Comparison of ENCODE assay signal across 12 cellular contexts in the genomic region with DNA sequence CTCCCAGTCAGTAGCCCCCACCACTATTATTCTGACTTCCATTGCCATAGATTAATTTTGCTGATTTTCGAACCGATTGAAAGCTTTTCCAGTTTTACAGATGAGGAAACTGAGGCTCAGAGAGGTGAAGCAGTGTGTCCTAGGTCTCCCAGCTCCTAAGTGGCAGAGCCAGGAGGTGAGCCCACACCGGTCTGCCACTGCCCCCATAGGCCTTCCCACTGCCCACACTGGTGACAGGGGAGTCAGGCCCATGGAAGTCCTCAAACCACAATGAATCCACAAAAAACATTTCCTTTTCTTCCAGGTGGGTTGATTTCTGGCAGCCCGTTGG. TPM values are rescaled to one million over a fixed set of nuclear protein-coding genes. Genes with fewer than 3 reads are reported as not detected.
A peak's percentile ranks its signal among the peaks of the same experiment; 100 is the strongest.
DNase-seq lines count a peak whose midpoint lies in the region; ATAC-seq and TF ChIP-seq lines count a peak whose summit lies in the region.
"Had no signal": no experiment of that assay in that cellular context is flagged by ENCODE, and none has a peak within 500 bp of the region (broad histone marks: within the 10 kb centered on the region; RNA-seq: fewer than 3 reads in every experiment).

No MANE protein-coding gene starts in this region.

- H3K36me3 Mint-ChIP-seq in MCF 10A (ENCODE audit: insufficient read depth, unreplicated experiment) = peaks cover 54% of the 10 kb centered on the region
- H3K36me3 Mint-ChIP-seq in stimulated activated effector memory CD8-positive, alpha-beta T cell treated with anti-CD3 and anti-CD28 coated beads, Interleukin-12 subunit alpha, Interleukin-12 subunit beta, amount 100 ng/mL, for 72 hours = peaks cover 17% of the 10 kb centered on the region
- H3K36me3 Mint-ChIP-seq in activated naive CD8-positive, alpha-beta T cell treated with anti-CD3 and anti-CD28 coated beads, Interleukin-2, amount 50 U/mL, for 24 hours (ENCODE audit: low read depth) = no peaks in the 10 kb centered on the region

- TF ChIP-seq CTCF in HEK293 (tag by site-specific recombination; IDR thresholded peaks at IDR 0.05) (no peak), MCF 10A (IDR thresholded peaks at IDR 0.05; ENCODE audit: unreplicated experiment) (no peak), left lung (IDR thresholded peaks at IDR 0.05) (no peak)

- H3K4me1 ChIP-seq in HEK293 (ENCODE audit: control insufficient read depth, insufficient read depth, low read length) (peaks cover 14% of the 10 kb centered on the region; the same call in 1 of the 2 replicates), left lung (peaks cover 38 to 67% of the 10 kb centered on the region in 2 donors)

- H3K27ac ChIP-seq in HEK293 (ENCODE audit: extremely low read depth, low read depth, low read length) (peak overlapping the region; percentile 67), left lung (peak overlapping the region; percentile 68 to 83)
- H3K27ac ChIP-seq: SK-N-MC had no signal

- BruUV-seq in MCF 10A (replicated peaks; lab: Mats Ljungman, UMichigan) = no TSS peak

- H3K4me1 Mint-ChIP-seq in MCF 10A (ENCODE audit: insufficient read depth, unreplicated experiment) = peaks cover 75% of the 10 kb centered on the region
- H3K4me1 Mint-ChIP-seq in stimulated activated effector memory CD8-positive, alpha-beta T cell treated with anti-CD3 and anti-CD28 coated beads, Interleukin-12 subunit alpha, Interleukin-12 subunit beta, amount 100 ng/mL, for 72 hours = peaks cover 18% of the 10 kb centered on the region
- H3K4me1 Mint-ChIP-seq in activated naive CD8-positive, alpha-beta T cell treated with anti-CD3 and anti-CD28 coated beads, Interleukin-2, amount 50 U/mL, for 24 hours = peaks cover 8% of the 10 kb centered on the region

- peak overlapping the region; percentile 98 for H3K27ac Mint-ChIP-seq in MCF 10A (ENCODE audit: low read depth, unreplicated experiment)
- peak overlapping the region; percentile 0 for H3K27ac Mint-ChIP-seq in stimulated activated effector memory CD8-positive, alpha-beta T cell treated with anti-CD3 and anti-CD28 coated beads, Interleukin-12 subunit alpha, Interleukin-12 subunit beta, amount 100 ng/mL, for 72 hours
- H3K27ac Mint-ChIP-seq in activated naive CD8-positive, alpha-beta T cell treated with anti-CD3 and anti-CD28 coated beads, Interleukin-2, amount 50 U/mL, for 24 hours = no peak overlapping the region

- CTCF ChIA-PET in HEK293 (lab: Yijun Ruan, JAX) (interaction anchor here (0.6 to 3.2 kb wide), 9 partner anchors 23 to 191 kb away, joined by 3 to 20 read pairs (median 5); partner anchors contain the start of gene DUSP1), MCF 10A (lab: Yijun Ruan, JAX) (interaction anchor here (0.6 to 4.9 kb wide), 12 partner anchors 14 to 190 kb away, joined by 3 to 35 read pairs (median 8); partner anchors contain the start of gene DUSP1)

- H3K9me3 Mint-ChIP-seq in MCF 10A (ENCODE audit: unreplicated experiment) = no peaks in the 10 kb centered on the region
- H3K9me3 Mint-ChIP-seq in stimulated activated effector memory CD8-positive, alpha-beta T cell treated with anti-CD3 and anti-CD28 coated beads, Interleukin-12 subunit alpha, Interleukin-12 subunit beta, amount 100 ng/mL, for 72 hours = no peaks in the 10 kb centered on the region
- no peaks in the 10 kb centered on the region for H3K9me3 Mint-ChIP-seq in activated naive CD8-positive, alpha-beta T cell treated with anti-CD3 and anti-CD28 coated beads, Interleukin-2, amount 50 U/mL, for 24 hours
- H3K9me3 Mint-ChIP-seq: CD4-positive, alpha-beta memory T cell had no signal

- H3K27me3 ChIP-seq in left lung = no peaks in the 10 kb centered on the region

- no peaks in the 10 kb centered on the region for H3K36me3 ChIP-seq in HEK293 (ENCODE audit: control insufficient read depth in 2 of 2, insufficient read depth in 1 of 2, low read length in 2 of 2)
- peaks cover 0 to 25% of the 10 kb centered on the region in 2 donors for H3K36me3 ChIP-seq in left lung

- POLR2A ChIA-PET in HEK293 (lab: Yijun Ruan, JAX) (interaction anchor here (0.9 to 3.7 kb wide), 4 partner anchors 127 to 424 kb away, joined by 3 to 80 read pairs (median 10); partner anchors contain the start of genes DUSP1 and STC2), MCF 10A (lab: Yijun Ruan, JAX) (interaction anchor here (0.5 to 13.3 kb wide), 39 partner anchors 8 to 887 kb away, joined by 3 to 910 read pairs (median 7); partner anchors contain the start of genes ATP6V0E1, DUSP1, ERGIC1 and RPL26L1)

- intact Hi-C loops in MCF 10A (cut with micrococcal nuclease) = loop anchor here (1.0 to 5.0 kb wide), 6 partner anchors 17 to 172 kb away; no protein-coding TSS in a partner anchor
- intact Hi-C loops in left lung (cut with DNase I) = no loop called here

- H3K9me3 ChIP-seq in HEK293 (ENCODE audit: control insufficient read depth, insufficient read depth, low read depth, low read length) (no peaks in the 10 kb centered on the region), left lung (no peaks in the 10 kb centered on the region)

- H3K4me3 Mint-ChIP-seq in MCF 10A (ENCODE audit: unreplicated experiment) = peak overlapping the region; percentile 48
- no peak overlapping the region for H3K4me3 Mint-ChIP-seq in stimulated activated effector memory CD8-positive, alpha-beta T cell treated with anti-CD3 and anti-CD28 coated beads, Interleukin-12 subunit alpha, Interleukin-12 subunit beta, amount 100 ng/mL, for 72 hours
- no peak overlapping the region for H3K4me3 Mint-ChIP-seq in activated naive CD8-positive, alpha-beta T cell treated with anti-CD3 and anti-CD28 coated beads, Interleukin-2, amount 50 U/mL, for 24 hours
- H3K4me3 Mint-ChIP-seq: CD4-positive, alpha-beta memory T cell had no signal

- DNase-seq in MCF 10A (ENCODE audit: unreplicated experiment) (no peak), left lung (no peak)
- DNase-seq in stimulated activated effector memory CD8-positive, alpha-beta T cell treated with anti-CD3 and anti-CD28 coated beads, Interleukin-12 subunit alpha, Interleukin-12 subunit beta, amount 100 ng/mL, for 72 hours (ENCODE audit: low spot score in 2 of 2) = no peak
- DNase-seq in activated naive CD8-positive, alpha-beta T cell treated with anti-CD3 and anti-CD28 coated beads, Interleukin-2, amount 50 U/mL, for 24 hours = no peak
- DNase-seq: activated CD4-positive, alpha-beta T cell treated with anti-CD3 and anti-CD28 coated beads, Interleukin-2, amount 50 U/mL, for 1 hour; CD4-positive, alpha-beta memory T cell; stimulated activated CD4-positive, alpha-beta T cell treated with anti-CD3 and anti-CD28 coated beads, Interleukin-4, amount 100 ng/mL, for 24 hours had no signal

- H3K4me3 ChIP-seq in HEK293 (ENCODE audit: low read depth, low read length) (no peak overlapping the region), left lung (no peak overlapping the region)
- H3K4me3 ChIP-seq: SK-N-MC had no signal

- no peak for ATAC-seq in left lung
- no peak for ATAC-seq in stimulated activated effector memory CD8-positive, alpha-beta T cell treated with anti-CD3 and anti-CD28 coated beads, Interleukin-12 subunit alpha, Interleukin-12 subunit beta, amount 100 ng/mL, for 72 hours
- ATAC-seq in HG02884 (IDR thresholded peaks at IDR 0.05; ENCODE audit: unreplicated experiment) = no peak
- ATAC-seq in activated naive CD8-positive, alpha-beta T cell treated with anti-CD3 and anti-CD28 coated beads, Interleukin-2, amount 50 U/mL, for 24 hours = no peak
- ATAC-seq in HG03378 (IDR thresholded peaks at IDR 0.05; ENCODE audit: unreplicated experiment) = no peak
- ATAC-seq in HG03565 (IDR thresholded peaks at IDR 0.05; ENCODE audit: unreplicated experiment) = no peak

- no peaks in the 10 kb centered on the region for H3K27me3 Mint-ChIP-seq in MCF 10A (ENCODE audit: insufficient read depth, unreplicated experiment)
- H3K27me3 Mint-ChIP-seq in activated naive CD8-positive, alpha-beta T cell treated with anti-CD3 and anti-CD28 coated beads, Interleukin-2, amount 50 U/mL, for 24 hours = no peaks in the 10 kb centered on the region
- H3K27me3 Mint-ChIP-seq: CD4-positive, alpha-beta memory T cell had no signal

TF ChIP-seq in HEK293, 187 proteins besides CTCF, POLR2A, EP300 and RAD21:
- TF ChIP-seq PRDM1 (tag by site-specific recombination; IDR thresholded peaks at IDR 0.05) = no peak
- TF ChIP-seq PRDM6 (tag by site-specific recombination; IDR thresholded peaks at IDR 0.05) = no peak
- TF ChIP-seq ZSCAN16 (tag by site-specific recombination; IDR thresholded peaks at IDR 0.05) = no peak
- no peak for TF ChIP-seq ZNF354C (tag by site-specific recombination; IDR thresholded peaks at IDR 0.05; ENCODE audit: borderline replicate concordance, low read depth)
- TF ChIP-seq ZNF585B (tag by site-specific recombination; IDR thresholded peaks at IDR 0.05) = no peak
- no peak for TF ChIP-seq TCF7L2 (IDR thresholded peaks at IDR 0.05; ENCODE audit: borderline replicate concordance, low read depth, low read length)
- TF ChIP-seq EGR2 (tag by site-specific recombination; IDR thresholded peaks at IDR 0.05; ENCODE audit: low read depth) = peak; percentile 70; the same call in 1 of the 2 replicates

RNA-seq across cellular contexts. Expression of gene RPL26L1, which starts 54.9 kb away (rescaled TPM):
- 103 and 119 TPM in 2 replicates for total RNA-seq in MCF 10A (2022)
- 10 to 100 TPM; 28.3 to 33.7 TPM for total RNA-seq in left lung
